9 cellular contexts compared by ENCODE assay signal in genomic region chr19:19619121-19619848, GRCh38. TPM values are rescaled to one million over a fixed set of nuclear protein-coding genes. Genes with fewer than 3 reads are reported as not detected.
A peak's percentile ranks its signal among the peaks of the same experiment; 100 is the strongest.
DNase-seq lines count a peak whose midpoint lies in the region; ATAC-seq and TF ChIP-seq lines count a peak whose summit lies in the region.
"Had no signal": no experiment of that assay in that cellular context is flagged by ENCODE, and none has a peak within 500 bp of the region (broad histone marks: within the 10 kb centered on the region; RNA-seq: fewer than 3 reads in every experiment).

No MANE protein-coding gene starts in this region.

- no peak overlapping the region for H3K27ac ChIP-seq in heart right ventricle
- no peak overlapping the region for H3K27ac ChIP-seq in right atrium auricular region
- no peak overlapping the region for H3K27ac ChIP-seq in left lung
- no peak overlapping the region for H3K27ac ChIP-seq in urinary bladder (ENCODE audit: low read depth)
- H3K27ac ChIP-seq: gastrocnemius medialis had no signal

- POLR2A ChIA-PET in activated CD8-positive, alpha-beta T cell treated with anti-CD3 and anti-CD28 coated beads, Interleukin-2, amount 10 ng/mL, durations not matched to agents 7 days and 5 days (lab: Charles Lee) = interaction anchor here (1.4 kb wide), 1 partner anchor 30 kb away, joined by 4 read pairs; no protein-coding TSS in a partner anchor

- H3K27me3 Mint-ChIP-seq in activated CD8-positive, alpha-beta T cell treated with anti-CD3 and anti-CD28 coated beads, Interleukin-2, amount 10 ng/mL, durations not matched to agents 7 days and 5 days (ENCODE audit: low read depth) = no peaks in the 10 kb centered on the region

- H3K4me3 Mint-ChIP-seq in activated CD8-positive, alpha-beta T cell treated with anti-CD3 and anti-CD28 coated beads, Interleukin-2, amount 10 ng/mL, durations not matched to agents 7 days and 5 days = peak overlapping the region; percentile 90

- H3K4me1 ChIP-seq in heart right ventricle (peaks cover 0 to 11% (median 0%) of the 10 kb centered on the region in 9 donors), right atrium auricular region (peaks cover 0 to 9% of the 10 kb centered on the region in 2 donors), left lung (peaks cover 0 to 13% of the 10 kb centered on the region in 2 donors), urinary bladder (ENCODE audit: insufficient read depth) (no peaks in the 10 kb centered on the region)

- WGBS in heart right ventricle, 2 donors = 59 to 62% methylated on average over 22 of the region's 22 CpGs
- WGBS in urinary bladder = 49% methylated on average over 22 of the region's 22 CpGs

- intact Hi-C loops in heart right ventricle (cut with DNase I) = no loop called here
- intact Hi-C loops in left lung (cut with DNase I) = no loop called here

- no peak for ATAC-seq in heart right ventricle
- ATAC-seq in activated CD8-positive, alpha-beta T cell treated with anti-CD3 and anti-CD28 coated beads, Interleukin-2, amount 10 ng/mL, durations not matched to agents 7 days and 5 days = no peak
- ATAC-seq in left lung = peak; percentile 2

- H3K36me3 ChIP-seq in heart right ventricle (peaks cover 0 to 8% (median 0%) of the 10 kb centered on the region in 9 donors), right atrium auricular region (no peaks in the 10 kb centered on the region), left lung (peaks cover 0 to 13% of the 10 kb centered on the region in 2 donors), urinary bladder (ENCODE audit: insufficient read depth) (no peaks in the 10 kb centered on the region)
- H3K36me3 ChIP-seq: gastrocnemius medialis had no signal

- H3K36me3 Mint-ChIP-seq in activated CD8-positive, alpha-beta T cell treated with anti-CD3 and anti-CD28 coated beads, Interleukin-2, amount 10 ng/mL, durations not matched to agents 7 days and 5 days (ENCODE audit: low read depth) = peaks cover 45% of the 10 kb centered on the region

- H3K27ac Mint-ChIP-seq in activated CD8-positive, alpha-beta T cell treated with anti-CD3 and anti-CD28 coated beads, Interleukin-2, amount 10 ng/mL, durations not matched to agents 7 days and 5 days = peak overlapping the region; percentile 74

- TF ChIP-seq CTCF in heart right ventricle (IDR thresholded peaks at IDR 0.05) (no peak), right atrium auricular region (IDR thresholded peaks at IDR 0.05) (no peak), left lung (IDR thresholded peaks at IDR 0.05) (no peak)

- CTCF ChIA-PET in activated CD8-positive, alpha-beta T cell treated with anti-CD3 and anti-CD28 coated beads, Interleukin-2, amount 10 ng/mL, durations not matched to agents 7 days and 5 days (lab: Charles Lee) = interaction anchor here (1.3 kb wide), 1 partner anchor 65 kb away, joined by 4 read pairs; no protein-coding TSS in a partner anchor

- H3K9me3 ChIP-seq in heart right ventricle (no peaks in the 10 kb centered on the region), right atrium auricular region (no peaks in the 10 kb centered on the region), left lung (no peaks in the 10 kb centered on the region)
- H3K9me3 ChIP-seq: gastrocnemius medialis had no signal

- no peaks in the 10 kb centered on the region for H3K9me3 Mint-ChIP-seq in activated CD8-positive, alpha-beta T cell treated with anti-CD3 and anti-CD28 coated beads, Interleukin-2, amount 10 ng/mL, durations not matched to agents 7 days and 5 days (ENCODE audit: insufficient read depth)

- peak overlapping the region in 6 of 10 donors; percentile 19 to 50 (median 34) for H3K4me3 ChIP-seq in heart right ventricle
- H3K4me3 ChIP-seq in right atrium auricular region = peak overlapping the region in 1 of 2 donors; percentile 41
- H3K4me3 ChIP-seq in left lung = peak overlapping the region in 1 of 2 donors; percentile 47
- peak overlapping the region; percentile 33 for H3K4me3 ChIP-seq in urinary bladder (ENCODE audit: low read depth, low read length)

- H3K4me1 Mint-ChIP-seq in activated CD8-positive, alpha-beta T cell treated with anti-CD3 and anti-CD28 coated beads, Interleukin-2, amount 10 ng/mL, durations not matched to agents 7 days and 5 days (ENCODE audit: low read depth) = peaks cover 47% of the 10 kb centered on the region

- H3K27me3 ChIP-seq in heart right ventricle (peaks cover 4 to 41% (median 34%) of the 10 kb centered on the region in 7 donors), right atrium auricular region (no peaks in the 10 kb centered on the region), left lung (peaks cover 0 to 12% of the 10 kb centered on the region in 2 donors)

- no peak for DNase-seq in heart right ventricle
- DNase-seq in right atrium auricular region (ENCODE audit: low spot score) = no peak
- DNase-seq in activated CD8-positive, alpha-beta T cell treated with anti-CD3 and anti-CD28 coated beads, Interleukin-2, amount 10 ng/mL, durations not matched to agents 7 days and 5 days = no peak
- DNase-seq in left lung = peak in 1 of 2 donors; percentile 73
- no peak for DNase-seq in EL
- no peak for DNase-seq in retina
- DNase-seq in activated CD4-positive, alpha-beta T cell treated with anti-CD3 and anti-CD28 coated beads for 1 hour = no peak

RNA-seq across cellular contexts. Expression of gene PBX4, which starts 0.8 kb away (rescaled TPM):
- total RNA-seq in heart right ventricle (1 to 10 TPM in 1 of 10 donors, under 1 TPM in 2, not detected in 7; 0.25 to 1.2 (median 0.36) TPM), right atrium auricular region (not detected), left lung (1 to 10 TPM; 1.8 to 3.4 TPM), urinary bladder (3.9 TPM)
- polyA plus RNA-seq in heart right ventricle (under 1 TPM; 0.06 to 0.51 TPM), urinary bladder (2.1 TPM)
- 10 to 100 TPM; 33.8 to 34.1 TPM for total RNA-seq in activated CD8-positive, alpha-beta T cell treated with anti-CD3 and anti-CD28 coated beads, Interleukin-2, amount 10 ng/mL, durations not matched to agents 7 days and 5 days
- total RNA-seq: gastrocnemius medialis had no signal

RNA-seq across cellular contexts. Expression of gene LPAR2, which starts 8.7 kb away (rescaled TPM):
- 1 to 10 TPM in 3 of 10 donors, under 1 TPM in 6, not detected in 1; 0.25 to 1.9 (median 0.94) TPM for total RNA-seq in heart right ventricle
- polyA plus RNA-seq in heart right ventricle = 1 to 10 TPM in 1 of 2 donors, under 1 TPM in 1; 0.52 to 1.2 TPM
- total RNA-seq in right atrium auricular region = 1 to 10 TPM in 1 of 2 donors, under 1 TPM in 1; 0.89 to 3.1 TPM
- 10 to 100 TPM; 44.8 to 50.8 TPM for total RNA-seq in activated CD8-positive, alpha-beta T cell treated with anti-CD3 and anti-CD28 coated beads, Interleukin-2, amount 10 ng/mL, durations not matched to agents 7 days and 5 days
- 10 to 100 TPM; 16.1 to 36.2 TPM for total RNA-seq in left lung
- total RNA-seq in urinary bladder = 4.1 TPM
- polyA plus RNA-seq in urinary bladder = 4.9 TPM

RNA-seq across cellular contexts. Expression of gene GMIP, which starts 24.2 kb away (rescaled TPM):
- total RNA-seq in heart right ventricle = 10 to 100 TPM in 1 of 10 donors, 1 to 10 TPM in 9; 1.4 to 11.8 (median 2.4) TPM
- 1 to 10 TPM; 1.6 to 2.5 TPM for polyA plus RNA-seq in heart right ventricle
- 1 to 10 TPM; 2.3 to 4.9 TPM for total RNA-seq in right atrium auricular region
- 100 to 1,000 TPM in 1 of 2 experiments, 10 to 100 TPM in 1; 96.7 to 104 TPM for total RNA-seq in activated CD8-positive, alpha-beta T cell treated with anti-CD3 and anti-CD28 coated beads, Interleukin-2, amount 10 ng/mL, durations not matched to agents 7 days and 5 days
- total RNA-seq in left lung = 10 to 100 TPM; 21.5 to 57.2 TPM
- total RNA-seq in urinary bladder = 3.6 TPM
- 6.2 TPM for polyA plus RNA-seq in urinary bladder

RNA-seq across cellular contexts. Expression of gene ATP13A1, which starts 44.2 kb away (rescaled TPM):
- total RNA-seq in heart right ventricle (10 to 100 TPM; 12.3 to 28.2 (median 18.4) TPM), right atrium auricular region (10 to 100 TPM; 23.6 to 62.1 TPM), left lung (10 to 100 TPM; 51.2 to 74.8 TPM), urinary bladder (27.7 TPM)
- polyA plus RNA-seq in heart right ventricle (10 to 100 TPM; 23.2 to 34.5 TPM), urinary bladder (35.5 TPM)
- 10 to 100 TPM; 78.6 to 78.8 TPM for total RNA-seq in activated CD8-positive, alpha-beta T cell treated with anti-CD3 and anti-CD28 coated beads, Interleukin-2, amount 10 ng/mL, durations not matched to agents 7 days and 5 days

RNA-seq across cellular contexts. Expression of gene ZNF101, which starts 49.4 kb away (rescaled TPM):
- total RNA-seq in heart right ventricle (1 to 10 TPM; 2.5 to 5.7 (median 3.8) TPM), right atrium auricular region (1 to 10 TPM; 3.0 to 3.4 TPM), left lung (10 to 100 TPM in 1 of 2 donors, 1 to 10 TPM in 1; 9.7 to 13.6 TPM), urinary bladder (9.5 TPM)
- polyA plus RNA-seq in heart right ventricle (1 to 10 TPM; 3.1 to 6.9 TPM), urinary bladder (4.3 TPM)
- total RNA-seq in activated CD8-positive, alpha-beta T cell treated with anti-CD3 and anti-CD28 coated beads, Interleukin-2, amount 10 ng/mL, durations not matched to agents 7 days and 5 days = 10 to 100 TPM; 74.2 to 87.8 TPM
